Comparison of ENCODE assay signal across 9 cellular contexts in the genomic region with DNA sequence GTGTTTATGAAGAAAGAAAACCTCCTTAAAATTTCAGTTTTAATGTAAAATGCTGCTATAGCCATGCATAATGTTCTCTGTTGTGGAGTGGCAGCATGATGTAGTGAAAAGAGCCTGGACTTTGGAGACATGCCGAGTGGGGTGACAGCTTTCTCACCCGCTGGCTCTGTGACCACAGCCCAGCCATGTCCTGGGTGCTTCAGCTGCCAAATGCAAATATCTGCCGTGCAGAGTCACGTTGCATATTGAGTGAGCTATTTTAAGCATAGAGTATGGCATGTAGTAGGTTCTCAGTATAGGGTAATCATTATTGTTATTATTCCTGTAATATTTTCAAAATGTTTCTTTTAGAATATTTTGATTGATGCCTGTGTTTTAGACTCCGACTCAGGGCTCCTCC. TPM values are rescaled to one million over a fixed set of nuclear protein-coding genes. Genes with fewer than 3 reads are reported as not detected.
DNase-seq lines count a peak whose midpoint lies in the region; ATAC-seq and TF ChIP-seq lines count a peak whose summit lies in the region.
"Had no signal": no experiment of that assay in that cellular context is flagged by ENCODE, and none has a peak within 500 bp of the region (broad histone marks: within the 10 kb centered on the region; RNA-seq: fewer than 3 reads in every experiment).

No MANE protein-coding gene starts in this region.

- peak; percentile 53 for DNase-seq in left cardiac atrium
- no peak for DNase-seq in omental fat pad (ENCODE audit: low spot score)
- DNase-seq in NCI-H1105 (lab: John Stamatoyannopoulos, UW), result no peak
- DNase-seq in activated effector memory CD4-positive, alpha-beta T cell treated with anti-CD3 and anti-CD28 coated beads, Interleukin-2, amount 50 U/mL, for 16 hours, result no peak
- DNase-seq in NCI-H2081 (lab: John Stamatoyannopoulos, UW), result no peak
- DNase-seq: glutamatergic neuron had no signal

- intact Hi-C loops in left cardiac atrium (cut with DNase I), result no loop called here

- ATAC-seq in GM18519 (IDR thresholded peaks at IDR 0.05; ENCODE audit: low FRiP score, unreplicated experiment) (peak; percentile 84), GM21528 (IDR thresholded peaks at IDR 0.05; ENCODE audit: low FRiP score, unreplicated experiment) (peak; percentile 85), HG03175 (IDR thresholded peaks at IDR 0.05; ENCODE audit: unreplicated experiment) (peak; percentile 96), left cardiac atrium (peak; percentile 90 to 92), omental fat pad (ENCODE audit: low FRiP score) (no peak)

- TF ChIP-seq CTCF in omental fat pad (IDR thresholded peaks at IDR 0.05), result no peak

RNA-seq across cellular contexts. Expression of a gene that starts 15.5 kb away (rescaled TPM):
- total RNA-seq in left cardiac atrium (1 to 10 TPM; 3.7 to 4.8 TPM), omental fat pad (1 to 10 TPM; 5.4 to 7.3 (median 6.8) TPM)

RNA-seq across cellular contexts. Expression of a gene that starts 21.8 kb away (rescaled TPM):
- total RNA-seq in left cardiac atrium (10 to 100 TPM; 11.7 to 16.5 TPM), omental fat pad (10 to 100 TPM; 16.2 to 23.4 (median 22.0) TPM)

RNA-seq across cellular contexts. Expression of a gene that starts 21.9 kb away (rescaled TPM):
- total RNA-seq in left cardiac atrium, result 10 to 100 TPM; 27.9 to 29.3 TPM
- total RNA-seq in omental fat pad, result 100 to 1,000 TPM; 108 to 164 (median 119) TPM

RNA-seq across cellular contexts. Expression of a gene that starts 53.5 kb away (rescaled TPM):
- total RNA-seq in left cardiac atrium (1 to 10 TPM; 8.1 to 8.5 TPM), omental fat pad (10 to 100 TPM; 16.1 to 66.3 (median 19.1) TPM)

RNA-seq across cellular contexts. Expression of a gene that starts 56.7 kb away (rescaled TPM):
- total RNA-seq in left cardiac atrium (10 to 100 TPM; 14.6 to 20.5 TPM), omental fat pad (10 to 100 TPM; 18.2 to 38.9 (median 25.1) TPM)
